Comparison of ENCODE assay signal across 12 cellular contexts in genomic region chr15:38297623-38298388, GRCh38. TPM values are rescaled to one million over a fixed set of nuclear protein-coding genes. Genes with fewer than 3 reads are reported as not detected.
A peak's percentile ranks its signal among the peaks of the same experiment; 100 is the strongest.
DNase-seq lines count a peak whose midpoint lies in the region; ATAC-seq and TF ChIP-seq lines count a peak whose summit lies in the region.
"Had no signal": no experiment of that assay in that cellular context is flagged by ENCODE, and none has a peak within 500 bp of the region (broad histone marks: within the 10 kb centered on the region; RNA-seq: fewer than 3 reads in every experiment).

No MANE protein-coding gene starts in this region.

- H3K36me3 Mint-ChIP-seq in osteocyte (ENCODE audit: unreplicated experiment) = peaks cover 24% of the 10 kb centered on the region
- H3K36me3 Mint-ChIP-seq in T-helper 2 cell treated with Interferon-gamma antibody and Interleukin-4, amounts not matched to agents 5 μg/mL and 100 μg/mL, for 36 hours (ENCODE audit: low read depth) = no peaks in the 10 kb centered on the region

- peak; percentile 69 for ATAC-seq in GM18858 (IDR thresholded peaks at IDR 0.05; ENCODE audit: unreplicated experiment)
- ATAC-seq: left lobe of liver, right cardiac atrium had no signal

- peak overlapping the region; percentile 44 for H3K27ac Mint-ChIP-seq in osteocyte (ENCODE audit: unreplicated experiment)
- no peak overlapping the region for H3K27ac Mint-ChIP-seq in T-helper 2 cell treated with Interferon-gamma antibody and Interleukin-4, amounts not matched to agents 5 μg/mL and 100 μg/mL, for 36 hours
- H3K27ac Mint-ChIP-seq: CD14-positive monocyte had no signal

- no peak for TF ChIP-seq CTCF in osteocyte (IDR thresholded peaks at IDR 0.05)

- peak; percentile 6 for DNase-seq in H4 (ENCODE audit: low spot score)
- DNase-seq in LHCN-M2 (ENCODE audit: low read depth) = peak; percentile 73
- DNase-seq in osteocyte (ENCODE audit: extremely low spot score, unreplicated experiment) = no peak
- DNase-seq in T-helper 2 cell treated with Interferon-gamma antibody and Interleukin-4, amounts not matched to agents 5 μg/mL and 100 μg/mL, for 36 hours (ENCODE audit: low spot score) = no peak
- no peak for DNase-seq in NCI-H446 (lab: John Stamatoyannopoulos, UW)
- no peak for DNase-seq in SW 1271 (lab: John Stamatoyannopoulos, UW)
- DNase-seq: activated CD4-positive, alpha-beta T cell treated with anti-CD3 and anti-CD28 coated beads for 1 hour; Peyer's patch; right cardiac atrium had no signal

- no peaks in the 10 kb centered on the region for H3K27me3 Mint-ChIP-seq in osteocyte (ENCODE audit: unreplicated experiment)
- peaks cover 18% of the 10 kb centered on the region for H3K27me3 Mint-ChIP-seq in T-helper 2 cell treated with Interferon-gamma antibody and Interleukin-4, amounts not matched to agents 5 μg/mL and 100 μg/mL, for 36 hours (ENCODE audit: low read depth)

- no peaks in the 10 kb centered on the region for H3K9me3 Mint-ChIP-seq in osteocyte (ENCODE audit: unreplicated experiment)
- H3K9me3 Mint-ChIP-seq in T-helper 2 cell treated with Interferon-gamma antibody and Interleukin-4, amounts not matched to agents 5 μg/mL and 100 μg/mL, for 36 hours = no peaks in the 10 kb centered on the region
- H3K9me3 Mint-ChIP-seq: CD14-positive monocyte had no signal

- H3K4me3 Mint-ChIP-seq in osteocyte (ENCODE audit: unreplicated experiment) = no peak overlapping the region
- no peak overlapping the region for H3K4me3 Mint-ChIP-seq in T-helper 2 cell treated with Interferon-gamma antibody and Interleukin-4, amounts not matched to agents 5 μg/mL and 100 μg/mL, for 36 hours
- H3K4me3 Mint-ChIP-seq: CD14-positive monocyte had no signal

- peaks cover 40% of the 10 kb centered on the region for H3K4me1 Mint-ChIP-seq in osteocyte (ENCODE audit: unreplicated experiment)
- H3K4me1 Mint-ChIP-seq in T-helper 2 cell treated with Interferon-gamma antibody and Interleukin-4, amounts not matched to agents 5 μg/mL and 100 μg/mL, for 36 hours (ENCODE audit: low read depth) = no peaks in the 10 kb centered on the region

RNA-seq across cellular contexts. Expression of gene SPRED1, which starts 45.2 kb away (rescaled TPM):
- 10.1 and 15.6 TPM in 2 replicates for total RNA-seq in H4 (2014; rRNA removed; shearing (Covaris generic))
- total RNA-seq in LHCN-M2 (2014; rRNA removed) (46.1 and 48.4 TPM in 2 replicates), osteocyte (33.7 and 40.9 TPM in 2 replicates)
- 7.1 TPM for polyA plus RNA-seq in LHCN-M2 (2012)

Comparison
In these comparisons a context has a peak if more than half of its experiments do, and no peak if none do; other contexts are left out.
1. DNase-seq: peak in H4 (single experiment) and LHCN-M2 (single experiment); none in osteocyte (single experiment), T-helper 2 cell treated with Interferon-gamma antibody and Interleukin-4, amounts not matched to agents 5 μg/mL and 100 μg/mL, for 36 hours (single experiment), NCI-H446 (0 of 2) and SW 1271 (0 of 2).